Comparison of ENCODE assay signal across 8 cellular contexts in the genomic region with DNA sequence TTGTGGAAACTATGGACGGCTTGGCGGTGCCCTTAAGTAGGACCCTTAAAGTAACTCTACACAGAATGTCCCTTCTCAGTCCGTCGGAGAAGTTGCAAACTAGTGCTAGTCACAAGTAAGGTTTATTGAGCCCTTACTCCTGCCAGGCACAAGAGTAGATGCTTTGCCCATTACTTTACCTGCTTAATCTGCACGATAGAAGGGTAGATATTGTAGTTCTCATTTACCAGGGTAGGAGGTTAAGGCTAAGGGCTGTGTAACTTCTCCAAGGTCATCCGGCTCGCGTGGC. TPM values are rescaled to one million over a fixed set of nuclear protein-coding genes. Genes with fewer than 3 reads are reported as not detected.
DNase-seq lines count a peak whose midpoint lies in the region; ATAC-seq and TF ChIP-seq lines count a peak whose summit lies in the region.

No MANE protein-coding gene starts in this region.

- H3K4me3 ChIP-seq in iPS-18c (ENCODE audit: insufficient read depth, low read depth, low read length): peak overlapping the region; percentile 84
- peak overlapping the region; percentile 87 for H3K4me3 ChIP-seq in thoracic aorta

- H3K27me3 ChIP-seq in thoracic aorta (replicated peaks; ENCODE audit: insufficient read depth): no peaks in the 10 kb centered on the region

- intact Hi-C loops in activated CD8-positive, alpha-beta T cell treated with anti-CD3 and anti-CD28 coated beads for 36 hours (cut with micrococcal nuclease): no loop called here

- H3K9me3 Mint-ChIP-seq in activated CD8-positive, alpha-beta memory T cell treated with anti-CD3 and anti-CD28 coated beads, Interleukin-2, amount 10 ng/mL, durations not matched to agents 7 days and 5 days (ENCODE audit: low read depth): no peaks in the 10 kb centered on the region
- H3K9me3 Mint-ChIP-seq in activated CD8-positive, alpha-beta T cell treated with anti-CD3 and anti-CD28 coated beads for 36 hours: no peaks in the 10 kb centered on the region

- no peaks in the 10 kb centered on the region for H3K36me3 ChIP-seq in thoracic aorta

- H3K27ac ChIP-seq in thoracic aorta: peak overlapping the region; percentile 15 to 58

- H3K36me3 Mint-ChIP-seq in activated CD8-positive, alpha-beta memory T cell treated with anti-CD3 and anti-CD28 coated beads, Interleukin-2, amount 10 ng/mL, durations not matched to agents 7 days and 5 days: no peaks in the 10 kb centered on the region
- H3K36me3 Mint-ChIP-seq in activated CD8-positive, alpha-beta T cell treated with anti-CD3 and anti-CD28 coated beads for 36 hours (ENCODE audit: low read depth): no peaks in the 10 kb centered on the region

- no peak for TF ChIP-seq CTCF in activated CD8-positive, alpha-beta T cell treated with anti-CD3 and anti-CD28 coated beads for 36 hours (IDR thresholded peaks at IDR 0.05)
- no peak for TF ChIP-seq CTCF in thoracic aorta (IDR thresholded peaks at IDR 0.05)

- peaks cover 4 to 14% of the 10 kb centered on the region in 2 donors for H3K4me1 ChIP-seq in thoracic aorta (ENCODE audit: control insufficient read depth in 1 of 2, low read depth in 2 of 2)

- H3K27me3 Mint-ChIP-seq in activated CD8-positive, alpha-beta memory T cell treated with anti-CD3 and anti-CD28 coated beads, Interleukin-2, amount 10 ng/mL, durations not matched to agents 7 days and 5 days: peaks cover 62% of the 10 kb centered on the region
- peaks cover 50% of the 10 kb centered on the region for H3K27me3 Mint-ChIP-seq in activated CD8-positive, alpha-beta T cell treated with anti-CD3 and anti-CD28 coated beads for 36 hours

- POLR2A ChIA-PET in activated CD8-positive, alpha-beta T cell treated with anti-CD3 and anti-CD28 coated beads for 36 hours (lab: Charles Lee): no interaction called here

- DNase-seq in activated CD8-positive, alpha-beta memory T cell treated with anti-CD3 and anti-CD28 coated beads, Interleukin-2, amount 10 ng/mL, durations not matched to agents 7 days and 5 days: no peak
- no peak for DNase-seq in activated CD8-positive, alpha-beta memory T cell treated with anti-CD3 and anti-CD28 coated beads, Interleukin-2, amount 50 U/mL, for 4 hours
- no peak for DNase-seq in activated CD8-positive, alpha-beta T cell treated with anti-CD3 and anti-CD28 coated beads for 36 hours
- no peak for DNase-seq in thoracic aorta (ENCODE audit: low spot score)
- DNase-seq in SIG-M5 (lab: John Stamatoyannopoulos, UW): no peak
- DNase-seq in central memory CD4-positive, alpha-beta T cell: no peak

- peak overlapping the region; percentile 69 for H3K4me3 Mint-ChIP-seq in activated CD8-positive, alpha-beta memory T cell treated with anti-CD3 and anti-CD28 coated beads, Interleukin-2, amount 10 ng/mL, durations not matched to agents 7 days and 5 days
- H3K4me3 Mint-ChIP-seq in activated CD8-positive, alpha-beta T cell treated with anti-CD3 and anti-CD28 coated beads for 36 hours: peak overlapping the region; percentile 61

- H3K4me1 Mint-ChIP-seq in activated CD8-positive, alpha-beta memory T cell treated with anti-CD3 and anti-CD28 coated beads, Interleukin-2, amount 10 ng/mL, durations not matched to agents 7 days and 5 days: peaks cover 17% of the 10 kb centered on the region
- H3K4me1 Mint-ChIP-seq in activated CD8-positive, alpha-beta T cell treated with anti-CD3 and anti-CD28 coated beads for 36 hours (ENCODE audit: low read depth): peaks cover 12% of the 10 kb centered on the region

- CTCF ChIA-PET in activated CD8-positive, alpha-beta memory T cell treated with anti-CD3 and anti-CD28 coated beads, Interleukin-2, amount 10 ng/mL, durations not matched to agents 7 days and 5 days (lab: Charles Lee): interaction anchor here (0.8 to 1.5 kb wide), 4 partner anchors 10 to 45 kb away, joined by 3 to 4 read pairs (median 3); no protein-coding TSS in a partner anchor
- CTCF ChIA-PET in activated CD8-positive, alpha-beta T cell treated with anti-CD3 and anti-CD28 coated beads for 36 hours (lab: Charles Lee): interaction anchor here (1.6 kb wide), 1 partner anchor 14 kb away, joined by 9 read pairs; no protein-coding TSS in a partner anchor

- no peak overlapping the region for H3K27ac Mint-ChIP-seq in activated CD8-positive, alpha-beta memory T cell treated with anti-CD3 and anti-CD28 coated beads, Interleukin-2, amount 10 ng/mL, durations not matched to agents 7 days and 5 days
- no peak overlapping the region for H3K27ac Mint-ChIP-seq in activated CD8-positive, alpha-beta T cell treated with anti-CD3 and anti-CD28 coated beads for 36 hours

- no peak for ATAC-seq in activated CD8-positive, alpha-beta memory T cell treated with anti-CD3 and anti-CD28 coated beads, Interleukin-2, amount 10 ng/mL, durations not matched to agents 7 days and 5 days
- ATAC-seq in activated CD8-positive, alpha-beta T cell treated with anti-CD3 and anti-CD28 coated beads for 36 hours: no peak
- ATAC-seq in thoracic aorta (ENCODE audit: insufficient number of reproducible peaks, low FRiP score, low read depth): no peak
- ATAC-seq in GM21786 (IDR thresholded peaks at IDR 0.05; ENCODE audit: unreplicated experiment): no peak

- H3K9me3 ChIP-seq in iPS-18c (ENCODE audit: control insufficient read depth, insufficient read depth, low read length) (no peaks in the 10 kb centered on the region), thoracic aorta (no peaks in the 10 kb centered on the region)

RNA-seq across cellular contexts. Expression of a gene that starts 0.5 kb away (rescaled TPM):
- total RNA-seq in activated CD8-positive, alpha-beta memory T cell treated with anti-CD3 and anti-CD28 coated beads, Interleukin-2, amount 10 ng/mL, durations not matched to agents 7 days and 5 days: not detected
- not detected for total RNA-seq in activated CD8-positive, alpha-beta T cell treated with anti-CD3 and anti-CD28 coated beads for 36 hours
- total RNA-seq in thoracic aorta: 10 to 100 TPM; 10.0 to 10.8 TPM

RNA-seq across cellular contexts. Expression of a gene that starts 47.4 kb away (rescaled TPM):
- 10 to 100 TPM; 36.5 to 40.2 TPM for total RNA-seq in activated CD8-positive, alpha-beta memory T cell treated with anti-CD3 and anti-CD28 coated beads, Interleukin-2, amount 10 ng/mL, durations not matched to agents 7 days and 5 days
- 10 to 100 TPM; 30.3 to 36.5 TPM for total RNA-seq in activated CD8-positive, alpha-beta T cell treated with anti-CD3 and anti-CD28 coated beads for 36 hours
- total RNA-seq in thoracic aorta: 10 to 100 TPM; 78.5 to 79.7 TPM

Comparison
In these comparisons a context has a peak if more than half of its experiments do, and no peak if none do; other contexts are left out.
1. RNA of a gene that starts 0.5 kb away (total RNA-seq): 10.0 to 10.8 TPM in thoracic aorta; not detected in activated CD8-positive, alpha-beta T cell treated with anti-CD3 and anti-CD28 coated beads for 36 hours and not detected in activated CD8-positive, alpha-beta memory T cell treated with anti-CD3 and anti-CD28 coated beads, Interleukin-2, amount 10 ng/mL, durations not matched to agents 7 days and 5 days; every median in the first group is over 10 times any median in the second.